Comparison of ENCODE assay signal across 8 cellular contexts in genomic region chr3:157130138-157130880, GRCh38. TPM values are rescaled to one million over a fixed set of nuclear protein-coding genes. Genes with fewer than 3 reads are reported as not detected.
A peak's percentile ranks its signal among the peaks of the same experiment; 100 is the strongest.
DNase-seq lines count a peak whose midpoint lies in the region; ATAC-seq and TF ChIP-seq lines count a peak whose summit lies in the region.

No MANE protein-coding gene starts in this region.

- no peaks in the 10 kb centered on the region for H3K9me3 Mint-ChIP-seq in activated T-cell treated with anti-CD3 and anti-CD28 coated beads, Interleukin-2, amount 50 U/mL, for 72 hours
- H3K9me3 Mint-ChIP-seq in neural crest cell: no peaks in the 10 kb centered on the region

- ATAC-seq in activated T-cell treated with anti-CD3 and anti-CD28 coated beads, Interleukin-2, amount 50 U/mL, for 72 hours (replicated peaks in 1 of 2): peak; percentile 36 to 37

- no peak overlapping the region for H3K4me3 ChIP-seq in fibroblast of mammary gland (ENCODE audit: control insufficient read depth, low read depth, low read length)

- peak; percentile 72 for TF ChIP-seq CTCF in fibroblast of mammary gland (conservative IDR thresholded peaks at IDR 0.05; ENCODE audit: control insufficient read depth, insufficient read depth, low read depth, low read length)
- TF ChIP-seq CTCF in neural crest cell (conservative IDR thresholded peaks at IDR 0.05): peak; percentile 79

- H3K36me3 Mint-ChIP-seq in activated T-cell treated with anti-CD3 and anti-CD28 coated beads, Interleukin-2, amount 50 U/mL, for 72 hours (ENCODE audit: insufficient read depth in 2 of 2): no peaks in the 10 kb centered on the region
- no peaks in the 10 kb centered on the region for H3K36me3 Mint-ChIP-seq in neural crest cell (ENCODE audit: low read depth)

- peak; percentile 43 for DNase-seq in SIG-M5 treated with dmso at 0.1 percent for 504 hours (lab: John Stamatoyannopoulos, UW; ENCODE audit: unreplicated experiment)
- no peak for DNase-seq in SIG-M5 (lab: John Stamatoyannopoulos, UW)
- peak; percentile 35 for DNase-seq in NCI-H82 treated with DMSO at 0.1 percent for 48 hours (lab: John Stamatoyannopoulos, UW; ENCODE audit: unreplicated experiment)
- DNase-seq in activated T-cell treated with anti-CD3 and anti-CD28 coated beads, Interleukin-2, amount 50 U/mL, for 72 hours: peak; percentile 73 to 83
- peak; percentile 79 for DNase-seq in fibroblast of mammary gland (ENCODE audit: low read depth)
- DNase-seq in neural crest cell (ENCODE audit: low read depth, low spot score): peak; percentile 73
- peak in 25 of 49 donors; percentile 20 to 71 (median 49) for DNase-seq in substantia nigra (lab: John Stamatoyannopoulos, UW)
- no peak for DNase-seq in NCI-H226

- H3K27ac Mint-ChIP-seq in activated T-cell treated with anti-CD3 and anti-CD28 coated beads, Interleukin-2, amount 50 U/mL, for 72 hours: peak overlapping the region; percentile 88
- peak overlapping the region; percentile 87 for H3K27ac Mint-ChIP-seq in neural crest cell (ENCODE audit: unreplicated experiment)

- H3K4me1 Mint-ChIP-seq in activated T-cell treated with anti-CD3 and anti-CD28 coated beads, Interleukin-2, amount 50 U/mL, for 72 hours (ENCODE audit: low read depth): peaks cover 83% of the 10 kb centered on the region
- peaks cover 21% of the 10 kb centered on the region for H3K4me1 Mint-ChIP-seq in neural crest cell

- peak overlapping the region; percentile 69 to 80 for H3K4me3 Mint-ChIP-seq in activated T-cell treated with anti-CD3 and anti-CD28 coated beads, Interleukin-2, amount 50 U/mL, for 72 hours
- H3K4me3 Mint-ChIP-seq in neural crest cell: peak overlapping the region; percentile 69

- peak overlapping the region; percentile 98 for H3K27ac ChIP-seq in substantia nigra (ENCODE audit: low read depth, low read length, poor library complexity, severe bottlenecking)

- no peaks in the 10 kb centered on the region for H3K27me3 Mint-ChIP-seq in activated T-cell treated with anti-CD3 and anti-CD28 coated beads, Interleukin-2, amount 50 U/mL, for 72 hours (ENCODE audit: low read depth)
- H3K27me3 Mint-ChIP-seq in neural crest cell (ENCODE audit: low read depth): no peaks in the 10 kb centered on the region

RNA-seq across cellular contexts. Expression of gene CCNL1, which starts 29.6 kb away (rescaled TPM):
- 100 to 1,000 TPM; 248 to 315 TPM for total RNA-seq in activated T-cell treated with anti-CD3 and anti-CD28 coated beads, Interleukin-2, amount 50 U/mL, for 72 hours
- 127 and 136 TPM in 2 replicates for total RNA-seq in neural crest cell

Comparison
In these comparisons a context has a peak if more than half of its experiments do, and no peak if none do; other contexts are left out.
1. DNase-seq: peak in SIG-M5 treated with dmso at 0.1 percent for 504 hours (single experiment), NCI-H82 treated with DMSO at 0.1 percent for 48 hours (single experiment), activated T-cell treated with anti-CD3 and anti-CD28 coated beads, Interleukin-2, amount 50 U/mL, for 72 hours (2 of 2), fibroblast of mammary gland (single experiment), neural crest cell (single experiment) and substantia nigra (25 of 49); none in SIG-M5 (single experiment) and NCI-H226 (single experiment).